ENCODE assay signal across 13 cellular contexts in genomic region chr14:19669151-19669601, GRCh38. TPM values are rescaled to one million over a fixed set of nuclear protein-coding genes. Genes with fewer than 3 reads are reported as not detected.
"Had no signal": no experiment of that assay in that cellular context is flagged by ENCODE, and none has a peak within 500 bp of the region (broad histone marks: within the 10 kb centered on the region; RNA-seq: fewer than 3 reads in every experiment).

No MANE protein-coding gene starts in this region.

RNA-seq across cellular contexts. Expression of gene OR11H2, which starts 44.5 kb away (rescaled TPM):
- total RNA-seq: activated CD8-positive, alpha-beta memory T cell treated with anti-CD3 and anti-CD28 coated beads for 36 hours; dermis microvascular lymphatic vessel endothelial cell; fibroblast of lung; fibroblast of villous mesenchyme; gastroesophageal sphincter; left lung; mammary epithelial cell; naive thymus-derived CD8-positive, alpha-beta T cell; neural crest cell; T-helper 17 cell; upper lobe of left lung had no signal
- polyA plus RNA-seq: fibroblast of lung; mammary epithelial cell; naive thymus-derived CD8-positive, alpha-beta T cell; small intestine; thymus had no signal
